9 cellular contexts compared by ENCODE assay signal in genomic region chr4:128635141-128635911, GRCh38.
A peak's percentile ranks its signal among the peaks of the same experiment; 100 is the strongest.
DNase-seq lines count a peak whose midpoint lies in the region; ATAC-seq and TF ChIP-seq lines count a peak whose summit lies in the region.
"Had no signal": no experiment of that assay in that cellular context is flagged by ENCODE, and none has a peak within 500 bp of the region (broad histone marks: within the 10 kb centered on the region; RNA-seq: fewer than 3 reads in every experiment).

No MANE protein-coding gene starts in this region.

- POLR2A ChIA-PET in HEK293 (lab: Yijun Ruan, JAX), result no interaction called here
- POLR2A ChIA-PET in activated CD4-positive, alpha-beta T cell treated with anti-CD3 and anti-CD28 coated beads for 36 hours (lab: Charles Lee), result no interaction called here

- WGBS in heart right ventricle, 2 donors, result 18 to 33% methylated on average over 19 of the region's 19 CpGs

- H3K27me3 ChIP-seq in SJCRH30 (no peaks in the 10 kb centered on the region), heart right ventricle (no peaks in the 10 kb centered on the region)

- DNase-seq in SJCRH30, result peak; percentile 88 to 91
- DNase-seq in heart right ventricle, result peak; percentile 88 to 89
- peak; percentile 2 for DNase-seq in pulmonary artery endothelial cell (ENCODE audit: low read depth, low spot score)
- no peak for DNase-seq in activated CD4-positive, alpha-beta T cell treated with anti-CD3 and anti-CD28 coated beads for 36 hours
- no peak for DNase-seq in activated naive CD4-positive, alpha-beta T cell treated with anti-CD3 and anti-CD28 coated beads for 36 hours
- no peak for DNase-seq in activated gamma-delta T cell (lab: John Stamatoyannopoulos, UW)
- no peak for DNase-seq in ecto neural progenitor cell (ENCODE audit: low spot score)
- DNase-seq: activated naive CD4-positive, alpha-beta T cell had no signal

- ATAC-seq in heart right ventricle, result peak; percentile 71 to 95 (median 92)
- no peak for ATAC-seq in activated CD4-positive, alpha-beta T cell treated with anti-CD3 and anti-CD28 coated beads for 36 hours

- intact Hi-C loops in heart right ventricle (cut with DNase I), result loop anchor here in 3 of 10 donors (5.0 to 10.0 kb wide), 3 partner anchors 61 to 181 kb away; no protein-coding TSS in a partner anchor
- intact Hi-C loops in activated CD4-positive, alpha-beta T cell treated with anti-CD3 and anti-CD28 coated beads for 36 hours (cut with DNase I, micrococcal nuclease), result no loop called here
- intact Hi-C loops in activated naive CD4-positive, alpha-beta T cell treated with anti-CD3 and anti-CD28 coated beads for 36 hours (cut with micrococcal nuclease), result no loop called here

- no peaks in the 10 kb centered on the region for H3K4me1 ChIP-seq in HEK293 (ENCODE audit: control insufficient read depth, insufficient read depth, low read length)
- peaks cover 8% of the 10 kb centered on the region for H3K4me1 ChIP-seq in SJCRH30
- peaks cover 0 to 28% (median 12%) of the 10 kb centered on the region in 9 donors for H3K4me1 ChIP-seq in heart right ventricle

- CTCF ChIA-PET in HEK293 (lab: Yijun Ruan, JAX), result interaction anchor here (1.0 kb wide), 1 partner anchor 21 kb away, joined by 3 read pairs; no protein-coding TSS in a partner anchor
- CTCF ChIA-PET in activated CD4-positive, alpha-beta T cell treated with anti-CD3 and anti-CD28 coated beads for 36 hours (lab: Charles Lee), result interaction anchor here (1.1 kb wide), 1 partner anchor 21 kb away, joined by 3 read pairs; no protein-coding TSS in a partner anchor
- CTCF ChIA-PET in activated naive CD4-positive, alpha-beta T cell treated with anti-CD3 and anti-CD28 coated beads for 36 hours (lab: Charles Lee), result no interaction called here

- H3K4me3 Mint-ChIP-seq in activated CD4-positive, alpha-beta T cell treated with anti-CD3 and anti-CD28 coated beads for 36 hours, result no peak overlapping the region
- no peak overlapping the region for H3K4me3 Mint-ChIP-seq in activated naive CD4-positive, alpha-beta T cell treated with anti-CD3 and anti-CD28 coated beads for 36 hours

- H3K4me3 ChIP-seq in HEK293 (ENCODE audit: low read depth, low read length) (no peak overlapping the region), SJCRH30 (peak overlapping the region; percentile 53), heart right ventricle (peak overlapping the region in 4 of 10 donors; percentile 9 to 24 (median 14))

- H3K36me3 ChIP-seq in HEK293 (ENCODE audit: control insufficient read depth in 2 of 2, insufficient read depth in 1 of 2, low read length in 2 of 2) (no peaks in the 10 kb centered on the region), SJCRH30 (no peaks in the 10 kb centered on the region), heart right ventricle (no peaks in the 10 kb centered on the region)

- H3K27ac ChIP-seq in HEK293 (ENCODE audit: extremely low read depth, low read depth, low read length), result no peak overlapping the region
- H3K27ac ChIP-seq in SJCRH30, result peak overlapping the region; percentile 82
- peak overlapping the region; percentile 47 to 86 (median 76) for H3K27ac ChIP-seq in heart right ventricle

- H3K4me1 Mint-ChIP-seq in activated CD4-positive, alpha-beta T cell treated with anti-CD3 and anti-CD28 coated beads for 36 hours, result no peaks in the 10 kb centered on the region
- H3K4me1 Mint-ChIP-seq in activated naive CD4-positive, alpha-beta T cell treated with anti-CD3 and anti-CD28 coated beads for 36 hours (ENCODE audit: low read depth), result no peaks in the 10 kb centered on the region

- no peak for TF ChIP-seq CTCF in HEK293 (tag by site-specific recombination; IDR thresholded peaks at IDR 0.05)
- no peak for TF ChIP-seq CTCF in heart right ventricle (IDR thresholded peaks at IDR 0.05)

- H3K9me3 ChIP-seq in HEK293 (ENCODE audit: control insufficient read depth, insufficient read depth, low read depth, low read length) (no peaks in the 10 kb centered on the region), SJCRH30 (replicated peaks) (no peaks in the 10 kb centered on the region), heart right ventricle (no peaks in the 10 kb centered on the region)

- no peaks in the 10 kb centered on the region for H3K36me3 Mint-ChIP-seq in activated CD4-positive, alpha-beta T cell treated with anti-CD3 and anti-CD28 coated beads for 36 hours (ENCODE audit: low read depth)
- H3K36me3 Mint-ChIP-seq in activated naive CD4-positive, alpha-beta T cell treated with anti-CD3 and anti-CD28 coated beads for 36 hours (ENCODE audit: low read depth), result no peaks in the 10 kb centered on the region

- H3K27me3 Mint-ChIP-seq in activated CD4-positive, alpha-beta T cell treated with anti-CD3 and anti-CD28 coated beads for 36 hours, result peaks cover 4% of the 10 kb centered on the region
- peaks cover 2% of the 10 kb centered on the region for H3K27me3 Mint-ChIP-seq in activated naive CD4-positive, alpha-beta T cell treated with anti-CD3 and anti-CD28 coated beads for 36 hours (ENCODE audit: low read depth)

- H3K27ac Mint-ChIP-seq in activated CD4-positive, alpha-beta T cell treated with anti-CD3 and anti-CD28 coated beads for 36 hours, result no peak overlapping the region
- H3K27ac Mint-ChIP-seq in activated naive CD4-positive, alpha-beta T cell treated with anti-CD3 and anti-CD28 coated beads for 36 hours, result no peak overlapping the region

- H3K9me3 Mint-ChIP-seq in activated CD4-positive, alpha-beta T cell treated with anti-CD3 and anti-CD28 coated beads for 36 hours (ENCODE audit: low read depth), result no peaks in the 10 kb centered on the region
- H3K9me3 Mint-ChIP-seq in activated naive CD4-positive, alpha-beta T cell treated with anti-CD3 and anti-CD28 coated beads for 36 hours, result no peaks in the 10 kb centered on the region

TF ChIP-seq in HEK293, 187 proteins besides CTCF, POLR2A, EP300 and RAD21:
- peak; percentile 49; the same call in 1 of the 2 replicates for TF ChIP-seq ZNF449 (tag by site-specific recombination; IDR thresholded peaks at IDR 0.05)
- TF ChIP-seq, protein P1, sequence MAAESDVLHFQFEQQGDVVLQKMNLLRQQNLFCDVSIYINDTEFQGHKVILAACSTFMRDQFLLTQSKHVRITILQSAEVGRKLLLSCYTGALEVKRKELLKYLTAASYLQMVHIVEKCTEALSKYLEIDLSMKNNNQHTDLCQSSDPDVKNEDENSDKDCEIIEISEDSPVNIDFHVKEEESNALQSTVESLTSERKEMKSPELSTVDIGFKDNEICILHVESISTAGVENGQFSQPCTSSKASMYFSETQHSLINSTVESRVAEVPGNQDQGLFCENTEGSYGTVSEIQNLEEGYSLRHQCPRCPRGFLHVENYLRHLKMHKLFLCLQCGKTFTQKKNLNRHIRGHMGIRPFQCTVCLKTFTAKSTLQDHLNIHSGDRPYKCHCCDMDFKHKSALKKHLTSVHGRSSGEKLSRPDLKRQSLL (tag by site-specific recombination; IDR thresholded peaks at IDR 0.05), result no peak

Comparison
In these comparisons a context has a peak if more than half of its experiments do, and no peak if none do; other contexts are left out.
1. DNase-seq: peak in SJCRH30 (2 of 2), heart right ventricle (2 of 2) and pulmonary artery endothelial cell (single experiment); none in activated CD4-positive, alpha-beta T cell treated with anti-CD3 and anti-CD28 coated beads for 36 hours (single experiment), activated naive CD4-positive, alpha-beta T cell treated with anti-CD3 and anti-CD28 coated beads for 36 hours (single experiment), activated gamma-delta T cell (single experiment) and ecto neural progenitor cell (single experiment).